ENCODE assay signal across 8 cellular contexts in the genomic region with DNA sequence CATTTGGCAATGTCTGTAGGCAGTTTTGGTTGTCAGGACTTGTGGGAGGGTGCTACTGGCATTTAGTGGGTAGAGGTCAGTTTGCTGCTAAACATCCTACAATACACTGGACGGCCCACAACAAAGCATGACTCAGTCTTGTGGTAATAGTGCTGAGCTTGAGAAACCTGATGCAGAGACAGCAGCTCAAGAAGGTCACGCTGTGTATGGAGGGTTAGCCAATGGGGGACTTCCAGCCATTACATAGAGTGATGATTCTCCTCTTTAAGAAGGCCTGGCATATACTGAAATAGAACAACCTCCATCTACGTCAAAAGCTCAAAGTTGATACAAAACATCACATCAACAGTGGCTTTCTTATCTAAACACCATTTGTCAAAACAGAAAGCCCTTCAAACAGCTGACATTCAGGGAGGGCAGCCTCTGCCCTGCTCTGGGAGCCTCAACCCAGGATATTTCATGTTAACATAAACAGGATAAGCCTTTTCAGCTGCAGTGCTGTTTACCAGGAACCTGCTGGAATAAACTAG.
A peak's percentile ranks its signal among the peaks of the same experiment; 100 is the strongest.
DNase-seq lines count a peak whose midpoint lies in the region; ATAC-seq, FAIRE-seq and TF ChIP-seq lines count a peak whose summit lies in the region.

No MANE protein-coding gene starts in this region.

- peaks cover 5% of the 10 kb centered on the region for H3K9me3 Mint-ChIP-seq in nephron progenitor cell

- H3K27ac Mint-ChIP-seq in nephron progenitor cell, result peak overlapping the region; percentile 94
- no peak overlapping the region for H3K27ac Mint-ChIP-seq in T-helper 17 cell

- no peak for TF ChIP-seq CTCF in nephron progenitor cell (IDR thresholded peaks at IDR 0.05)

- FAIRE-seq in HTR-8/SVneo (lab: Jason Lieb, UNC) (peak; percentile 59), frontal cortex (lab: Jason Lieb, UNC) (no peak)

- H3K27me3 Mint-ChIP-seq in nephron progenitor cell (ENCODE audit: low read depth, poor library complexity) (peaks cover 3% of the 10 kb centered on the region), T-helper 17 cell (peaks cover 39% of the 10 kb centered on the region)

- H3K9me3 ChIP-seq in T-helper 17 cell (ENCODE audit: control insufficient read depth, low read length, poor library complexity, severe bottlenecking), result no peaks in the 10 kb centered on the region

- DNase-seq in GM04504 (ENCODE audit: low read depth) (peak; percentile 36), HTR-8/SVneo (ENCODE audit: insufficient read length, low spot score) (peak; percentile 69), dedifferentiated amniotic fluid mesenchymal stem cell (ENCODE audit: extremely low spot score) (peak; percentile 73), nephron progenitor cell (no peak), T-helper 17 cell (no peak), frontal cortex (ENCODE audit: low spot score in 2 of 2) (no peak), NCI-H2227 treated with DMSO at 0.1 percent for 48 hours (lab: John Stamatoyannopoulos, UW) (no peak)
- no peak for DNase-seq in stimulated activated CD4-positive, alpha-beta T cell treated with anti-CD3 and anti-CD28 coated beads, Interleukin-12 subunit alpha, Interleukin-12 subunit beta, amount 100 ng/mL, for 4 hours

- ATAC-seq in T-helper 17 cell, result no peak

- H3K4me3 Mint-ChIP-seq in nephron progenitor cell (no peak overlapping the region), T-helper 17 cell (no peak overlapping the region)

- H3K36me3 Mint-ChIP-seq in nephron progenitor cell (ENCODE audit: low read depth) (no peaks in the 10 kb centered on the region), T-helper 17 cell (ENCODE audit: low read depth) (no peaks in the 10 kb centered on the region)

- H3K4me1 Mint-ChIP-seq in nephron progenitor cell, result peaks cover 28% of the 10 kb centered on the region
- peaks cover 2% of the 10 kb centered on the region for H3K4me1 Mint-ChIP-seq in T-helper 17 cell

Comparison
In these comparisons a context has a peak if more than half of its experiments do, and no peak if none do; other contexts are left out.
1. DNase-seq: peak in GM04504 (single experiment), HTR-8/SVneo (single experiment) and dedifferentiated amniotic fluid mesenchymal stem cell (single experiment); none in nephron progenitor cell (single experiment), T-helper 17 cell (0 of 3), stimulated activated CD4-positive, alpha-beta T cell treated with anti-CD3 and anti-CD28 coated beads, Interleukin-12 subunit alpha, Interleukin-12 subunit beta, amount 100 ng/mL, for 4 hours (single experiment), frontal cortex (0 of 2) and NCI-H2227 treated with DMSO at 0.1 percent for 48 hours (single experiment).